8 cellular contexts compared by ENCODE assay signal in genomic region chr12:54053625-54054441, GRCh38. TPM values are rescaled to one million over a fixed set of nuclear protein-coding genes. Genes with fewer than 3 reads are reported as not detected.
DNase-seq lines count a peak whose midpoint lies in the region; ATAC-seq, FAIRE-seq and TF ChIP-seq lines count a peak whose summit lies in the region.

HOXC4 (plus strand) TSS chr12:54053835; CDS start chr12:54053923, 88 bp downstream.

- in situ Hi-C loops in Panc1 (cut with HindIII; ENCODE audit: low pct_unique_long_range_greater_than_20kb, low sequenced_read_pairs): no loop called here

- no TSS peak for BruUV-seq in Panc1 (replicated peaks; lab: Mats Ljungman, UMichigan)

- peaks cover 53% of the 10 kb centered on the region for H3K4me1 ChIP-seq in Panc1 (ENCODE audit: control insufficient read depth, insufficient read depth, low read length)
- H3K4me1 ChIP-seq in ovary (ENCODE audit: insufficient read depth): peaks cover 7% of the 10 kb centered on the region

- DNase-seq in GM10248 (ENCODE audit: extremely low spot score) (peak; percentile 78), H54 (ENCODE audit: insufficient read length, low spot score) (peak; percentile 63), Panc1 (ENCODE audit: low read depth, low spot score) (no peak), fibroblast of mammary gland (ENCODE audit: low read depth) (peak; percentile 78), ovary (peak; percentile 40 to 65 (median 60)), LoVo (ENCODE audit: low spot score) (no peak), NCI-H1092 (lab: John Stamatoyannopoulos, UW) (no peak)

- no peak for TF ChIP-seq EP300 in ovary (IDR thresholded peaks at IDR 0.05)

- intact Hi-C loops in Panc1 (cut with micrococcal nuclease; ENCODE audit: unreplicated experiment): no loop called here
- intact Hi-C loops in ovary (cut with DNase I): no loop called here

- CTCF ChIA-PET in GM10248 (lab: Yijun Ruan, JAX): interaction anchor here (0.8 to 4.3 kb wide), 12 partner anchors 15 to 326 kb away, joined by 3 to 30 read pairs (median 6); partner anchors contain the start of gene HOXC5
- CTCF ChIA-PET in Panc1 (lab: Charles Lee): interaction anchor here (0.5 to 0.6 kb wide), 2 partner anchors 96 to 162 kb away, joined by 3 to 7 read pairs; no protein-coding TSS in a partner anchor

- ATAC-seq in Panc1 (no peak), GM18520 (IDR thresholded peaks at IDR 0.05; ENCODE audit: unreplicated experiment) (no peak)

- TF ChIP-seq CTCF in GM10248 (IDR thresholded peaks at IDR 0.05; ENCODE audit: control extremely low read depth, extremely low read depth, low read depth, missing control alignments): no peak
- TF ChIP-seq CTCF in Panc1 (IDR thresholded peaks at IDR 0.05): no peak
- TF ChIP-seq CTCF in fibroblast of mammary gland (conservative IDR thresholded peaks at IDR 0.05; ENCODE audit: control insufficient read depth, insufficient read depth, low read depth, low read length): no peak
- TF ChIP-seq CTCF in ovary (IDR thresholded peaks at IDR 0.05): no peak

- H3K27ac ChIP-seq in Panc1 (ENCODE audit: low read length): peak within 1 kb of the TSS; percentile 39; the same call in 1 of the 2 replicates
- peak within 1 kb of the TSS; percentile 32 to 58 for H3K27ac ChIP-seq in ovary

- FAIRE-seq in H54 (lab: Jason Lieb, UNC): no peak

- POLR2A ChIA-PET in GM10248 (lab: Yijun Ruan, JAX): interaction anchor here (0.7 to 1.0 kb wide), 4 partner anchors 17 to 577 kb away, joined by 3 to 9 read pairs (median 4); partner anchors contain the start of gene HOXC12
- POLR2A ChIA-PET in Panc1 (lab: Charles Lee): no interaction called here

- TF ChIP-seq POLR2A in H54 (IDR thresholded peaks at IDR 0.05; ENCODE audit: low read depth, low read length): no peak
- no peak for TF ChIP-seq POLR2A in ovary (IDR thresholded peaks at IDR 0.05)

- WGBS in ovary, 3 donors: 12 to 29% (median 15%) methylated on average over 45 of the region's 45 CpGs

- H3K4me3 ChIP-seq in Panc1 (ENCODE audit: low read depth in 2 of 2, low read length in 2 of 2): peak within 1 kb of the TSS in 1 of 2 experiments; percentile 33; a peak in 1 of 4 replicates
- H3K4me3 ChIP-seq in fibroblast of mammary gland (ENCODE audit: control insufficient read depth, low read depth, low read length): peak within 1 kb of the TSS; percentile 76
- H3K4me3 ChIP-seq in ovary: peak within 1 kb of the TSS; percentile 34

- H3K9me3 ChIP-seq in Panc1 (ENCODE audit: control insufficient read depth, insufficient read depth, low read depth, low read length) (no peaks in the 10 kb centered on the region), ovary (no peaks in the 10 kb centered on the region)

- no peaks in the 10 kb centered on the region for H3K36me3 ChIP-seq in Panc1 (ENCODE audit: control insufficient read depth, insufficient read depth, low read length)
- H3K36me3 ChIP-seq in ovary: no peaks in the 10 kb centered on the region

- H3K27me3 ChIP-seq in Panc1 (ENCODE audit: control insufficient read depth, insufficient read depth, low read length): no peaks in the 10 kb centered on the region
- no peaks in the 10 kb centered on the region for H3K27me3 ChIP-seq in ovary

RNA-seq across cellular contexts. Expression of gene HOXC4, which starts in this region (rescaled TPM):
- 22.7 TPM for total RNA-seq in Panc1 (2021; ENCODE audit: unreplicated experiment)
- polyA plus RNA-seq in Panc1 (2012; ENCODE audit: insufficient read length): 25.2 TPM
- total RNA-seq in ovary: 10 to 100 TPM in 5 of 7 donors, 1 to 10 TPM in 2; 3.3 to 21.8 (median 13.1) TPM
- 10 to 100 TPM in 1 of 2 donors, 1 to 10 TPM in 1; 7.9 to 10.9 TPM for polyA plus RNA-seq in ovary

Comparison
In these comparisons a context has a peak if more than half of its experiments do, and no peak if none do; other contexts are left out.
1. DNase-seq: peak in GM10248 (single experiment), H54 (single experiment), fibroblast of mammary gland (single experiment) and ovary (5 of 5); none in Panc1 (single experiment), LoVo (single experiment) and NCI-H1092 (single experiment).